Comparison of ENCODE assay signal across 9 cellular contexts in genomic region chr5:58582411-58583393, GRCh38. TPM values are rescaled to one million over a fixed set of nuclear protein-coding genes. Genes with fewer than 3 reads are reported as not detected.
DNase-seq lines count a peak whose midpoint lies in the region; ATAC-seq lines count a peak whose summit lies in the region.
"Had no signal": no experiment of that assay in that cellular context is flagged by ENCODE, and none has a peak within 500 bp of the region (broad histone marks: within the 10 kb centered on the region; RNA-seq: fewer than 3 reads in every experiment).

TSS of gene RAB3C (plus strand) at chr5:58583075. CDS start at chr5:58583209, 134 bp downstream.

- DNase-seq in activated CD4-positive, alpha-beta T cell treated with anti-CD3 and anti-CD28 coated beads for 48 hours, result peak; percentile 82
- DNase-seq in activated CD4-positive, alpha-beta T cell treated with anti-CD3 and anti-CD28 coated beads for 1 hour, result no peak
- DNase-seq in NCI-H1105 treated with DMSO at 0.1 percent for 48 hours (lab: John Stamatoyannopoulos, UW) (peak; percentile 87), SKM-1 (lab: John Stamatoyannopoulos, UW; ENCODE audit: unreplicated experiment) (peak; percentile 67), caudate nucleus (lab: John Stamatoyannopoulos, UW) (peak; percentile 41 to 98 (median 90)), sciatic nerve (ENCODE audit: low spot score) (peak; percentile 87)
- DNase-seq: DND-41 had no signal

- intact Hi-C loops in sciatic nerve (cut with DNase I), result no loop called here

- H3K9me3 ChIP-seq in iPS-18c (ENCODE audit: control insufficient read depth, insufficient read depth, low read length), result no peaks in the 10 kb centered on the region

- ATAC-seq in HG02759 (IDR thresholded peaks at IDR 0.05; ENCODE audit: unreplicated experiment), result peak; percentile 100
- peak; percentile 100 for ATAC-seq in sciatic nerve

- peak within 1 kb of the TSS; percentile 82 for H3K4me3 ChIP-seq in iPS-18c (ENCODE audit: insufficient read depth, low read depth, low read length)

- H3K27ac ChIP-seq in caudate nucleus (ENCODE audit: low read depth, low read length), result peak within 1 kb of the TSS; percentile 56

RNA-seq across cellular contexts. Expression of gene RAB3C, which starts in this region (rescaled TPM):
- total RNA-seq in sciatic nerve, result 6.1 TPM
